ENCODE assay signal across 1 cellular context in genomic region chr7:130293521-130293920, GRCh38.
A peak's percentile ranks its signal among the peaks of the same experiment; 100 is the strongest.
TF ChIP-seq lines count a peak whose summit lies in the region.

No MANE protein-coding gene starts in this region.

TF ChIP-seq in GM12878, 131 proteins besides CTCF, POLR2A, EP300 and RAD21 (continued from another document):
- TF ChIP-seq NFIC (IDR thresholded peaks at IDR 0.05; ENCODE audit: low read depth, low read length) (peak; percentile 33; the same call in 1 of the 2 replicates), SPI1 (IDR thresholded peaks at IDR 0.05; ENCODE audit: borderline replicate concordance, insufficient read depth, low read depth, low read length) (peak; percentile 26; the same call in 1 of the 2 replicates), SMARCA5 (IDR thresholded peaks at IDR 0.05) (no peak)
TF ChIP-seq in GM12878: peak in this region for 3.
